In the genomic region with DNA sequence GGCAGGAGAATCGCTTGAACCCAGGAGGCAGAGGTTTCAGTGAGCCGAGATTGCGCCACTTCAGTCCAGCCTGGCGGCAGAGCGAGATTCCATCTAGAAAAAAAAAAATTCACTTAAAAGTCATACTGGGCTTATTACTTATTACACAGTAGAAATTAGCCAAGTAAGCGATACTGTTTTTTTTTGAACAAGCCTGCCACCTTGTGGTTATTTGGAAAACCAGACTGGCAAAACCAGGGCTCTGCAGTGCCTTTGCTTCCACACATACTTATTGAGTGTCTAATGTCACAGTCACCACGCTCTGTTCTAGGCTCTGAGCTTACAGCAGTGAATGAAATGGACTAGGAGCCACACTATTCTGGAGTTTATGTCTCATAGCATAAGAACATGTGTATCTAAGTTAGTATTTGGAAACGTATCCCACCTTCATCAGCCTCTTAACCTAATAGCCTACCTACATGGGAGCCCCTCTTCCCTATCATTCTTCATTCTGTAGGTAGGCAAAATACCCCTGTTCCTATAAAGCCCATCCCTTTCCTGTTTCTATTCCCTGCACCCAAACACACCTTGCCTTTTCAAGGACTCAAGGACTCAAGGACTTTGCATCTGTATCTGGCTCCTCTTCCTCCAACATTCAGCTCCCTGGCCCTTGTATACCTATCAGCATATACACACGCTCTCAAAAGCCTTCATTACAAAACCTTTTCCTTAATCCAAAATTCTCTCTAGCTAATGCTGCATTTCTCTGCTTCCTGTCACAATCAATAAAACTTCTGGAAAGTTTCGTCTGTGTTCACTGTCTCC, we compare ENCODE assay signal across 9 cellular contexts. TPM values are rescaled to one million over a fixed set of nuclear protein-coding genes. Genes with fewer than 3 reads are reported as not detected.
A peak's percentile ranks its signal among the peaks of the same experiment; 100 is the strongest.
DNase-seq lines count a peak whose midpoint lies in the region; ATAC-seq and TF ChIP-seq lines count a peak whose summit lies in the region.
"Had no signal": no experiment of that assay in that cellular context is flagged by ENCODE, and none has a peak within 500 bp of the region (broad histone marks: within the 10 kb centered on the region; RNA-seq: fewer than 3 reads in every experiment).

No MANE protein-coding gene starts in this region.

- H3K36me3 Mint-ChIP-seq in activated CD4-positive, alpha-beta T cell treated with anti-CD3 and anti-CD28 coated beads for 36 hours (ENCODE audit: low read depth): no peaks in the 10 kb centered on the region
- H3K36me3 Mint-ChIP-seq: CD4-positive, CD25-positive, alpha-beta regulatory T cell had no signal

- H3K4me1 ChIP-seq in neutrophil (ENCODE audit: control insufficient read depth in 1 of 2, insufficient read depth in 1 of 2, low read depth in 1 of 2, low read length in 1 of 2): no peaks in the 10 kb centered on the region

- CTCF ChIA-PET in activated CD4-positive, alpha-beta T cell treated with anti-CD3 and anti-CD28 coated beads for 36 hours (lab: Charles Lee): interaction anchor here (0.6 to 1.1 kb wide), 4 partner anchors 12 to 1094 kb away, joined by 3 to 4 read pairs (median 3); no protein-coding TSS in a partner anchor

- H3K4me1 Mint-ChIP-seq in activated CD4-positive, alpha-beta T cell treated with anti-CD3 and anti-CD28 coated beads for 36 hours: no peaks in the 10 kb centered on the region
- H3K4me1 Mint-ChIP-seq: CD4-positive, CD25-positive, alpha-beta regulatory T cell had no signal

- TF ChIP-seq CTCF in fibroblast of mammary gland (conservative IDR thresholded peaks at IDR 0.05; ENCODE audit: control insufficient read depth, insufficient read depth, low read depth, low read length) (peak; percentile 71), neutrophil (IDR thresholded peaks at IDR 0.05) (peak; percentile 65)

- peak; percentile 36 for ATAC-seq in activated CD4-positive, alpha-beta T cell treated with anti-CD3 and anti-CD28 coated beads for 36 hours
- ATAC-seq in HG02588 (IDR thresholded peaks at IDR 0.05; ENCODE audit: unreplicated experiment): peak; percentile 76
- ATAC-seq in HG02571 (IDR thresholded peaks at IDR 0.05; ENCODE audit: unreplicated experiment): no peak

- peaks cover 12% of the 10 kb centered on the region for H3K27me3 Mint-ChIP-seq in activated CD4-positive, alpha-beta T cell treated with anti-CD3 and anti-CD28 coated beads for 36 hours

- no peak overlapping the region for H3K27ac Mint-ChIP-seq in activated CD4-positive, alpha-beta T cell treated with anti-CD3 and anti-CD28 coated beads for 36 hours
- H3K27ac Mint-ChIP-seq: CD4-positive, CD25-positive, alpha-beta regulatory T cell had no signal

- POLR2A ChIA-PET in activated CD4-positive, alpha-beta T cell treated with anti-CD3 and anti-CD28 coated beads for 36 hours (lab: Charles Lee): no interaction called here

- no peak overlapping the region for H3K4me3 Mint-ChIP-seq in activated CD4-positive, alpha-beta T cell treated with anti-CD3 and anti-CD28 coated beads for 36 hours
- H3K4me3 Mint-ChIP-seq: CD4-positive, CD25-positive, alpha-beta regulatory T cell had no signal

- intact Hi-C loops in activated CD4-positive, alpha-beta T cell treated with anti-CD3 and anti-CD28 coated beads for 36 hours (cut with DNase I, micrococcal nuclease): no loop called here

- no peak overlapping the region for H3K27ac ChIP-seq in neutrophil

- H3K27me3 ChIP-seq in neutrophil: peaks cover 10% of the 10 kb centered on the region

- no peaks in the 10 kb centered on the region for H3K9me3 ChIP-seq in neutrophil

- H3K36me3 ChIP-seq in neutrophil: no peaks in the 10 kb centered on the region

- H3K4me3 ChIP-seq in fibroblast of mammary gland (ENCODE audit: control insufficient read depth, low read depth, low read length) (no peak overlapping the region), neutrophil (ENCODE audit: low read depth in 1 of 2, low read length in 1 of 2) (no peak overlapping the region)

- H3K9me3 Mint-ChIP-seq in activated CD4-positive, alpha-beta T cell treated with anti-CD3 and anti-CD28 coated beads for 36 hours (ENCODE audit: low read depth): no peaks in the 10 kb centered on the region

- DNase-seq in activated CD4-positive, alpha-beta T cell treated with anti-CD3 and anti-CD28 coated beads for 36 hours: peak; percentile 16
- no peak for DNase-seq in activated CD4-positive, alpha-beta T cell treated with anti-CD3 and anti-CD28 coated beads, Interleukin-2, amount 50 U/mL, for 4 hours
- peak; percentile 43 for DNase-seq in NCI-H128 (lab: John Stamatoyannopoulos, UW; ENCODE audit: unreplicated experiment)
- peak; percentile 3 for DNase-seq in SKM-1 (lab: John Stamatoyannopoulos, UW; ENCODE audit: unreplicated experiment)
- peak; percentile 83 for DNase-seq in fibroblast of mammary gland (ENCODE audit: low read depth)

RNA-seq across cellular contexts. Expression of gene BASP1, which starts 13.9 kb away (rescaled TPM):
- 1 to 10 TPM; 1.3 to 1.6 TPM for total RNA-seq in activated CD4-positive, alpha-beta T cell treated with anti-CD3 and anti-CD28 coated beads for 36 hours

Comparison
In these comparisons a context has a peak if more than half of its experiments do, and no peak if none do; other contexts are left out.
1. DNase-seq: peak in activated CD4-positive, alpha-beta T cell treated with anti-CD3 and anti-CD28 coated beads for 36 hours (single experiment), NCI-H128 (single experiment), SKM-1 (single experiment) and fibroblast of mammary gland (single experiment); none in activated CD4-positive, alpha-beta T cell treated with anti-CD3 and anti-CD28 coated beads, Interleukin-2, amount 50 U/mL, for 4 hours (0 of 2).